In genomic region chr15:38605744-38606143, GRCh38 we compare ENCODE assay signal across 19 cellular contexts. TPM values are rescaled to one million over a fixed set of nuclear protein-coding genes. Genes with fewer than 3 reads are reported as not detected.
DNase-seq lines count a peak whose midpoint lies in the region; ATAC-seq and TF ChIP-seq lines count a peak whose summit lies in the region.
"Had no signal": no experiment of that assay in that cellular context is flagged by ENCODE, and none has a peak within 500 bp of the region (broad histone marks: within the 10 kb centered on the region; RNA-seq: fewer than 3 reads in every experiment).

No MANE protein-coding gene starts in this region.

- H3K36me3 Mint-ChIP-seq in natural killer cell treated with Interleukin-12 subunit alpha and Interleukin-12 subunit beta and Interleukin-15 and Interleukin-18, amount 100 ng/mL, for 72 hours: no peaks in the 10 kb centered on the region
- no peaks in the 10 kb centered on the region for H3K36me3 Mint-ChIP-seq in natural killer cell
- no peaks in the 10 kb centered on the region for H3K36me3 Mint-ChIP-seq in activated naive CD8-positive, alpha-beta T cell treated with anti-CD3 and anti-CD28 coated beads, Interleukin-2, amount 50 U/mL, for 24 hours (ENCODE audit: low read depth)

- ATAC-seq in natural killer cell treated with Interleukin-12 subunit alpha and Interleukin-12 subunit beta and Interleukin-15 and Interleukin-18, amount 100 ng/mL, for 72 hours: peak; percentile 77 to 84
- no peak for ATAC-seq in natural killer cell
- ATAC-seq in activated naive CD8-positive, alpha-beta T cell treated with anti-CD3 and anti-CD28 coated beads, Interleukin-2, amount 50 U/mL, for 24 hours: peak; percentile 75
- ATAC-seq: Panc1 had no signal

- peak overlapping the region; percentile 19 for H3K4me3 Mint-ChIP-seq in natural killer cell treated with Interleukin-12 subunit alpha and Interleukin-12 subunit beta and Interleukin-15 and Interleukin-18, amount 100 ng/mL, for 72 hours
- H3K4me3 Mint-ChIP-seq in natural killer cell: no peak overlapping the region
- H3K4me3 Mint-ChIP-seq in activated naive CD8-positive, alpha-beta T cell treated with anti-CD3 and anti-CD28 coated beads, Interleukin-2, amount 50 U/mL, for 24 hours: no peak overlapping the region
- H3K4me3 Mint-ChIP-seq: B cell; CD4-positive, alpha-beta T cell had no signal

- H3K27ac ChIP-seq in WERI-Rb-1: no peak overlapping the region
- H3K27ac ChIP-seq: 22Rv1 had no signal

- no peaks in the 10 kb centered on the region for H3K9me3 Mint-ChIP-seq in natural killer cell treated with Interleukin-12 subunit alpha and Interleukin-12 subunit beta and Interleukin-15 and Interleukin-18, amount 100 ng/mL, for 72 hours
- no peaks in the 10 kb centered on the region for H3K9me3 Mint-ChIP-seq in natural killer cell
- H3K9me3 Mint-ChIP-seq in activated naive CD8-positive, alpha-beta T cell treated with anti-CD3 and anti-CD28 coated beads, Interleukin-2, amount 50 U/mL, for 24 hours: peaks cover 5% of the 10 kb centered on the region
- H3K9me3 Mint-ChIP-seq: CD4-positive, alpha-beta T cell had no signal

- H3K27me3 ChIP-seq in WERI-Rb-1 (ENCODE audit: insufficient read depth, low read depth, severe bottlenecking): peaks cover 61% of the 10 kb centered on the region

- H3K4me3 ChIP-seq in WERI-Rb-1 (ENCODE audit: low read depth, low read length): no peak overlapping the region
- H3K4me3 ChIP-seq: HAP-1 had no signal

- no peak for TF ChIP-seq CTCF in natural killer cell (IDR thresholded peaks at IDR 0.05)
- no peak for TF ChIP-seq CTCF in WERI-Rb-1 (IDR thresholded peaks at IDR 0.05; ENCODE audit: low read depth, low read length)

- H3K4me1 Mint-ChIP-seq in natural killer cell treated with Interleukin-12 subunit alpha and Interleukin-12 subunit beta and Interleukin-15 and Interleukin-18, amount 100 ng/mL, for 72 hours (ENCODE audit: low read depth in 2 of 2): peaks cover 46 to 59% of the 10 kb centered on the region in 2 donors
- H3K4me1 Mint-ChIP-seq in natural killer cell: peaks cover 35 to 37% of the 10 kb centered on the region in 2 donors
- H3K4me1 Mint-ChIP-seq in activated naive CD8-positive, alpha-beta T cell treated with anti-CD3 and anti-CD28 coated beads, Interleukin-2, amount 50 U/mL, for 24 hours: peaks cover 51% of the 10 kb centered on the region

- no peaks in the 10 kb centered on the region for H3K9me3 ChIP-seq in WERI-Rb-1 (ENCODE audit: severe bottlenecking)
- H3K9me3 ChIP-seq: HAP-1 had no signal

- H3K27ac Mint-ChIP-seq in natural killer cell treated with Interleukin-12 subunit alpha and Interleukin-12 subunit beta and Interleukin-15 and Interleukin-18, amount 100 ng/mL, for 72 hours: peak overlapping the region; percentile 69 to 83
- H3K27ac Mint-ChIP-seq in natural killer cell: no peak overlapping the region
- H3K27ac Mint-ChIP-seq in activated naive CD8-positive, alpha-beta T cell treated with anti-CD3 and anti-CD28 coated beads, Interleukin-2, amount 50 U/mL, for 24 hours: peak overlapping the region; percentile 49
- H3K27ac Mint-ChIP-seq: B cell; CD4-positive, alpha-beta T cell had no signal

- H3K27me3 Mint-ChIP-seq in natural killer cell treated with Interleukin-12 subunit alpha and Interleukin-12 subunit beta and Interleukin-15 and Interleukin-18, amount 100 ng/mL, for 72 hours: no peaks in the 10 kb centered on the region
- H3K27me3 Mint-ChIP-seq in natural killer cell (ENCODE audit: low read depth in 2 of 2): peaks cover 0 to 2% of the 10 kb centered on the region in 2 donors
- no peaks in the 10 kb centered on the region for H3K27me3 Mint-ChIP-seq in activated naive CD8-positive, alpha-beta T cell treated with anti-CD3 and anti-CD28 coated beads, Interleukin-2, amount 50 U/mL, for 24 hours
- H3K27me3 Mint-ChIP-seq: B cell; CD4-positive, alpha-beta T cell had no signal

- intact Hi-C loops in natural killer cell (cut with micrococcal nuclease): no loop called here

- no peaks in the 10 kb centered on the region for H3K36me3 ChIP-seq in WERI-Rb-1
- H3K36me3 ChIP-seq: HAP-1 had no signal

- peak; percentile 27 for DNase-seq in NK-92 treated with Interleukin-12 subunit alpha and Interleukin-12 subunit beta, amount 100 ng/mL, for 24 hours (lab: John Stamatoyannopoulos, UW)
- no peak for DNase-seq in NK-92 (lab: John Stamatoyannopoulos, UW; ENCODE audit: unreplicated experiment)
- peak; percentile 70 for DNase-seq in natural killer cell treated with Interleukin-12 subunit alpha and Interleukin-12 subunit beta and Interleukin-15 and Interleukin-18, amount 100 ng/mL, for 72 hours (ENCODE audit: low spot score)
- DNase-seq in natural killer cell: no peak
- no peak for DNase-seq in activated naive CD8-positive, alpha-beta T cell treated with anti-CD3 and anti-CD28 coated beads, Interleukin-2, amount 50 U/mL, for 24 hours
- peak; percentile 45 for DNase-seq in renal cortical epithelial cell (ENCODE audit: low read depth)
- no peak for DNase-seq in WERI-Rb-1
- DNase-seq in SKM-1 treated with dmso at 0.1 percent for 144 hours (lab: John Stamatoyannopoulos, UW; ENCODE audit: unreplicated experiment): no peak
- DNase-seq: Calu3; CD4-positive, alpha-beta T cell; DMS53; Kasumi-1; MM.1S; NCI-H1092 treated with DMSO at 0.1 percent for 48 hours; NCI-H524 had no signal

RNA-seq across cellular contexts. Expression of gene RASGRP1, which starts 41.1 kb away (rescaled TPM):
- total RNA-seq in natural killer cell treated with Interleukin-12 subunit alpha and Interleukin-12 subunit beta and Interleukin-15 and Interleukin-18, amount 100 ng/mL, for 72 hours: 100 to 1,000 TPM; 154 to 241 TPM
- total RNA-seq in natural killer cell (100 to 1,000 TPM in 1 of 3 donors, 10 to 100 TPM in 2; 65.9 to 122 (median 96.5) TPM), renal cortical epithelial cell (12.1 and 16.3 TPM in 2 replicates)

Comparison
In these comparisons a context has a peak if more than half of its experiments do, and no peak if none do; other contexts are left out.
1. DNase-seq: peak in NK-92 treated with Interleukin-12 subunit alpha and Interleukin-12 subunit beta, amount 100 ng/mL, for 24 hours (single experiment), natural killer cell treated with Interleukin-12 subunit alpha and Interleukin-12 subunit beta and Interleukin-15 and Interleukin-18, amount 100 ng/mL, for 72 hours (single experiment) and renal cortical epithelial cell (single experiment); none in NK-92 (single experiment), natural killer cell (single experiment), activated naive CD8-positive, alpha-beta T cell treated with anti-CD3 and anti-CD28 coated beads, Interleukin-2, amount 50 U/mL, for 24 hours (single experiment), WERI-Rb-1 (single experiment) and SKM-1 treated with dmso at 0.1 percent for 144 hours (single experiment).
2. ATAC-seq: peak in natural killer cell treated with Interleukin-12 subunit alpha and Interleukin-12 subunit beta and Interleukin-15 and Interleukin-18, amount 100 ng/mL, for 72 hours (2 of 2) and activated naive CD8-positive, alpha-beta T cell treated with anti-CD3 and anti-CD28 coated beads, Interleukin-2, amount 50 U/mL, for 24 hours (single experiment); none in natural killer cell (0 of 3).
3. H3K27ac Mint-ChIP-seq: peak in natural killer cell treated with Interleukin-12 subunit alpha and Interleukin-12 subunit beta and Interleukin-15 and Interleukin-18, amount 100 ng/mL, for 72 hours (2 of 2) and activated naive CD8-positive, alpha-beta T cell treated with anti-CD3 and anti-CD28 coated beads, Interleukin-2, amount 50 U/mL, for 24 hours (single experiment); none in natural killer cell (0 of 2).